Comparison of ENCODE assay signal across 1 cellular context in the genomic region with DNA sequence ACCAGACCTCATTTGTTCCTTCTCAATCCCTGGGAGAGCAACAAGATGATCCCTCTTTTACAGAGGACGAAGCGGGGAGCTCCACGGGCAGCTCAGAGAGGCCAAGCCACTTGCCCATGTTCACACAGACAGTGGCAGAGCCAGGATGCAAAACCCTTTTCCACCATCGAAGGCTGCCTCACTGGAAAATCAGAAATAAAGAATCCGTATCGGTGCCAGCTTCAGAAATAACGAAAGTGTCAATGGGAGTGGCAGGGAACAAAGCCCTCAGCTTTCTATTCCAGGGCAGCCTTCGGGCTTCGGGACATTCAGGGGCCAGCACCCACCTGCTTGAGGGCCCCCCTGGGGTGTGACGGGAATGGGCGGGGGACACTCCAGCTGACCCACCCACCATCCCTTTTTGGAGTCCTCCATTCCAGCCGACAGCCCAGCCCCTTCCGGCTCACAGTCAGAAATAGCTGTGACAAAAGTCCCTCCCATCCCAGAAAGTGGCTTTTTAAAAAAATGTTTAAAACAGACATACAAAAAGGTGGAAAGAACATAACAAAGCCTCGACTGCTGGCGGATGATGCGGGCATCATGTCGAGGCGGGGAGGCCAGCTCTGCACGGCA.
A peak's percentile ranks its signal among the peaks of the same experiment; 100 is the strongest.
TF ChIP-seq lines count a peak whose summit lies in the region.

No MANE protein-coding gene starts in this region.

TF ChIP-seq in GM12878, 131 proteins besides CTCF, POLR2A, EP300 and RAD21 (continued from another document):
- peak; percentile 60; the same call in 1 of the 2 replicates for TF ChIP-seq ZNF687 (IDR thresholded peaks at IDR 0.05)
- TF ChIP-seq, protein P1, sequence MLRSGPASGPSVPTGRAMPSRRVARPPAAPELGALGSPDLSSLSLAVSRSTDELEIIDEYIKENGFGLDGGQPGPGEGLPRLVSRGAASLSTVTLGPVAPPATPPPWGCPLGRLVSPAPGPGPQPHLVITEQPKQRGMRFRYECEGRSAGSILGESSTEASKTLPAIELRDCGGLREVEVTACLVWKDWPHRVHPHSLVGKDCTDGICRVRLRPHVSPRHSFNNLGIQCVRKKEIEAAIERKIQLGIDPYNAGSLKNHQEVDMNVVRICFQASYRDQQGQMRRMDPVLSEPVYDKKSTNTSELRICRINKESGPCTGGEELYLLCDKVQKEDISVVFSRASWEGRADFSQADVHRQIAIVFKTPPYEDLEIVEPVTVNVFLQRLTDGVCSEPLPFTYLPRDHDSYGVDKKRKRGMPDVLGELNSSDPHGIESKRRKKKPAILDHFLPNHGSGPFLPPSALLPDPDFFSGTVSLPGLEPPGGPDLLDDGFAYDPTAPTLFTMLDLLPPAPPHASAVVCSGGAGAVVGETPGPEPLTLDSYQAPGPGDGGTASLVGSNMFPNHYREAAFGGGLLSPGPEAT (IDR thresholded peaks at IDR 0.05; ENCODE audit: low read depth): peak; percentile 40; the same call in 1 of the 2 replicates
